22 cellular contexts compared by ENCODE assay signal in genomic region chr13:103517768-103518102, GRCh38.
"Had no signal": no experiment of that assay in that cellular context is flagged by ENCODE, and none has a peak within 500 bp of the region (broad histone marks: within the 10 kb centered on the region; RNA-seq: fewer than 3 reads in every experiment).

No MANE protein-coding gene starts in this region.

- H3K36me3 Mint-ChIP-seq: activated naive CD4-positive, alpha-beta T cell treated with anti-CD3 and anti-CD28 coated beads, Interleukin-2, amount 50 U/mL, for 72 hours; naive thymus-derived CD4-positive, alpha-beta T cell; WTC11 had no signal

- H3K9me3 Mint-ChIP-seq: activated naive CD4-positive, alpha-beta T cell treated with anti-CD3 and anti-CD28 coated beads, Interleukin-2, amount 50 U/mL, for 72 hours; activated T-cell treated with anti-CD3 and anti-CD28 coated beads, Interleukin-2, amount 50 U/mL, for 24 hours; activated T-helper 17 cell treated with anti-CD3 and anti-CD28 coated beads, Interleukin-2, amount 50 U/mL, for 72 hours had no signal

- H3K27ac Mint-ChIP-seq: activated naive CD4-positive, alpha-beta T cell treated with anti-CD3 and anti-CD28 coated beads, Interleukin-2, amount 50 U/mL, for 72 hours; activated T-cell treated with anti-CD3 and anti-CD28 coated beads, Interleukin-2, amount 50 U/mL, for 24 hours; activated T-helper 17 cell treated with anti-CD3 and anti-CD28 coated beads, Interleukin-2, amount 50 U/mL, for 72 hours; naive thymus-derived CD4-positive, alpha-beta T cell; WTC11 had no signal

- H3K4me3 ChIP-seq: heart right ventricle, lung, psoas muscle, right atrium auricular region, thoracic aorta, upper lobe of right lung had no signal

- H3K4me1 Mint-ChIP-seq: activated T-helper 17 cell treated with anti-CD3 and anti-CD28 coated beads, Interleukin-2, amount 50 U/mL, for 72 hours; naive thymus-derived CD4-positive, alpha-beta T cell had no signal

- H3K4me1 ChIP-seq: heart right ventricle, psoas muscle, right atrium auricular region, upper lobe of right lung had no signal

- FAIRE-seq: keratinocyte had no signal

- H3K4me3 Mint-ChIP-seq: activated T-cell treated with anti-CD3 and anti-CD28 coated beads, Interleukin-2, amount 50 U/mL, for 24 hours; activated T-helper 17 cell treated with anti-CD3 and anti-CD28 coated beads, Interleukin-2, amount 50 U/mL, for 72 hours; naive thymus-derived CD4-positive, alpha-beta T cell; WTC11 had no signal

- DNase-seq: activated T-cell treated with anti-CD3 and anti-CD28 coated beads, Interleukin-2, amount 50 U/mL, for 24 hours; aorta; brain microvascular endothelial cell; caudate nucleus; dermis blood vessel endothelial cell; effector CD8-positive, alpha-beta T cell; erythroblast; foreskin fibroblast; heart right ventricle; naive thymus-derived CD4-positive, alpha-beta T cell; psoas muscle; stimulated activated CD4-positive, alpha-beta T cell treated with anti-CD3 and anti-CD28 coated beads, Interleukin-4, amount 100 ng/mL, for 24 hours; stimulated activated naive CD4-positive, alpha-beta T cell treated with Interleukin-2 at 50 U/mL for 16 hours; T1000; upper lobe of right lung had no signal

- H3K27me3 Mint-ChIP-seq: activated T-cell treated with anti-CD3 and anti-CD28 coated beads, Interleukin-2, amount 50 U/mL, for 24 hours; activated T-helper 17 cell treated with anti-CD3 and anti-CD28 coated beads, Interleukin-2, amount 50 U/mL, for 72 hours; naive thymus-derived CD4-positive, alpha-beta T cell had no signal

- H3K36me3 ChIP-seq: brain microvascular endothelial cell, heart right ventricle, right atrium auricular region, thoracic aorta, upper lobe of right lung had no signal

- H3K9me3 ChIP-seq: heart right ventricle, psoas muscle, right atrium auricular region, thoracic aorta, upper lobe of right lung had no signal

- H3K27ac ChIP-seq: brain microvascular endothelial cell, heart right ventricle, psoas muscle, right atrium auricular region, thoracic aorta, upper lobe of right lung had no signal

- H3K27me3 ChIP-seq: brain microvascular endothelial cell, heart right ventricle, right atrium auricular region, upper lobe of right lung had no signal

- ATAC-seq: activated naive CD4-positive, alpha-beta T cell treated with anti-CD3 and anti-CD28 coated beads, Interleukin-2, amount 50 U/mL, for 72 hours; activated T-helper 17 cell treated with anti-CD3 and anti-CD28 coated beads, Interleukin-2, amount 50 U/mL, for 72 hours; heart right ventricle; naive thymus-derived CD4-positive, alpha-beta T cell; psoas muscle; upper lobe of right lung; WTC11 had no signal
